18 cellular contexts compared by ENCODE assay signal in genomic region chr21:23939369-23940065, GRCh38.
DNase-seq lines count a peak whose midpoint lies in the region; ATAC-seq and TF ChIP-seq lines count a peak whose summit lies in the region.
"Had no signal": no experiment of that assay in that cellular context is flagged by ENCODE, and none has a peak within 500 bp of the region (broad histone marks: within the 10 kb centered on the region; RNA-seq: fewer than 3 reads in every experiment).

No MANE protein-coding gene starts in this region.

- in situ Hi-C loops in GM13976 (cut with MboI; ENCODE audit: low sequenced_read_pairs, unreplicated experiment) = no loop called here

- peak overlapping the region; percentile 29 for H3K27ac Mint-ChIP-seq in stimulated activated memory B cell treated with anti-CD40 and anti-IgM and Interleukin-4, amounts not matched to agents 10 μg/mL and 1 μg/mL and 100 μg/mL, for 72 hours
- H3K27ac Mint-ChIP-seq in activated CD8-positive, alpha-beta T cell treated with anti-CD3 and anti-CD28 coated beads for 36 hours = no peak overlapping the region
- H3K27ac Mint-ChIP-seq: B cell; CD4-positive, alpha-beta T cell; T-helper 1 cell treated with Interleukin-12 subunit alpha and Interleukin-12 subunit beta and Interleukin-4 antibody, amounts not matched to agents 30 μg/mL and 1 μg/mL, for 36 hours had no signal

- intact Hi-C loops in activated CD8-positive, alpha-beta T cell treated with anti-CD3 and anti-CD28 coated beads for 36 hours (cut with micrococcal nuclease) = no loop called here

- CTCF ChIA-PET in activated CD8-positive, alpha-beta T cell treated with anti-CD3 and anti-CD28 coated beads for 36 hours (lab: Charles Lee) = no interaction called here

- no peaks in the 10 kb centered on the region for H3K9me3 Mint-ChIP-seq in stimulated activated memory B cell treated with anti-CD40 and anti-IgM and Interleukin-4, amounts not matched to agents 10 μg/mL and 1 μg/mL and 100 μg/mL, for 72 hours
- no peaks in the 10 kb centered on the region for H3K9me3 Mint-ChIP-seq in activated CD8-positive, alpha-beta T cell treated with anti-CD3 and anti-CD28 coated beads for 36 hours
- H3K9me3 Mint-ChIP-seq: CD4-positive, alpha-beta T cell; T-helper 1 cell treated with Interleukin-12 subunit alpha and Interleukin-12 subunit beta and Interleukin-4 antibody, amounts not matched to agents 30 μg/mL and 1 μg/mL, for 36 hours had no signal

- peaks cover 27% of the 10 kb centered on the region for H3K4me1 Mint-ChIP-seq in stimulated activated memory B cell treated with anti-CD40 and anti-IgM and Interleukin-4, amounts not matched to agents 10 μg/mL and 1 μg/mL and 100 μg/mL, for 72 hours
- no peaks in the 10 kb centered on the region for H3K4me1 Mint-ChIP-seq in activated CD8-positive, alpha-beta T cell treated with anti-CD3 and anti-CD28 coated beads for 36 hours (ENCODE audit: low read depth)

- DNase-seq in NCI-H1105 (lab: John Stamatoyannopoulos, UW) (no peak), GM13976 (ENCODE audit: low spot score) (no peak)
- DNase-seq in activated CD8-positive, alpha-beta T cell treated with anti-CD3 and anti-CD28 coated beads for 36 hours = no peak
- DNase-seq: Calu3; CD4-positive, alpha-beta T cell; GM23248; NCI-H146; NCI-H446; NCI-H748 treated with DMSO at 0.1 percent for 48 hours; SHP77 treated with DMSO at 0.1 percent for 48 hours had no signal

- TF ChIP-seq CTCF in GM13976 (IDR thresholded peaks at IDR 0.05; ENCODE audit: borderline replicate concordance, control extremely low read depth, extremely low read depth, insufficient read depth, missing control alignments) = no peak
- TF ChIP-seq CTCF in activated CD8-positive, alpha-beta T cell treated with anti-CD3 and anti-CD28 coated beads for 36 hours (IDR thresholded peaks at IDR 0.05) = no peak

- H3K36me3 Mint-ChIP-seq in stimulated activated memory B cell treated with anti-CD40 and anti-IgM and Interleukin-4, amounts not matched to agents 10 μg/mL and 1 μg/mL and 100 μg/mL, for 72 hours = no peaks in the 10 kb centered on the region
- no peaks in the 10 kb centered on the region for H3K36me3 Mint-ChIP-seq in activated CD8-positive, alpha-beta T cell treated with anti-CD3 and anti-CD28 coated beads for 36 hours (ENCODE audit: low read depth)

- no peaks in the 10 kb centered on the region for H3K27me3 Mint-ChIP-seq in stimulated activated memory B cell treated with anti-CD40 and anti-IgM and Interleukin-4, amounts not matched to agents 10 μg/mL and 1 μg/mL and 100 μg/mL, for 72 hours
- no peaks in the 10 kb centered on the region for H3K27me3 Mint-ChIP-seq in activated CD8-positive, alpha-beta T cell treated with anti-CD3 and anti-CD28 coated beads for 36 hours
- H3K27me3 Mint-ChIP-seq: B cell; CD4-positive, alpha-beta T cell had no signal

- ATAC-seq in GM19397 (IDR thresholded peaks at IDR 0.05; ENCODE audit: unreplicated experiment) = peak; percentile 65
- ATAC-seq in HG02852 (IDR thresholded peaks at IDR 0.05; ENCODE audit: unreplicated experiment) = peak; percentile 71
- peak; percentile 70 for ATAC-seq in HG03432 (IDR thresholded peaks at IDR 0.05; ENCODE audit: unreplicated experiment)
- peak; percentile 78 for ATAC-seq in stimulated activated memory B cell treated with anti-CD40 and anti-IgM and Interleukin-4, amounts not matched to agents 10 μg/mL and 1 μg/mL and 100 μg/mL, for 72 hours
- ATAC-seq in esophagus mucosa = no peak
- ATAC-seq in activated CD8-positive, alpha-beta T cell treated with anti-CD3 and anti-CD28 coated beads for 36 hours = no peak
- ATAC-seq: HCT116 had no signal

- POLR2A ChIA-PET in activated CD8-positive, alpha-beta T cell treated with anti-CD3 and anti-CD28 coated beads for 36 hours (lab: Charles Lee) = no interaction called here

- no peak overlapping the region for H3K4me3 Mint-ChIP-seq in stimulated activated memory B cell treated with anti-CD40 and anti-IgM and Interleukin-4, amounts not matched to agents 10 μg/mL and 1 μg/mL and 100 μg/mL, for 72 hours
- no peak overlapping the region for H3K4me3 Mint-ChIP-seq in activated CD8-positive, alpha-beta T cell treated with anti-CD3 and anti-CD28 coated beads for 36 hours
- H3K4me3 Mint-ChIP-seq: B cell; CD4-positive, alpha-beta T cell; T-helper 1 cell treated with Interleukin-12 subunit alpha and Interleukin-12 subunit beta and Interleukin-4 antibody, amounts not matched to agents 30 μg/mL and 1 μg/mL, for 36 hours had no signal

Comparison
In these comparisons a context has a peak if more than half of its experiments do, and no peak if none do; other contexts are left out.
1. ATAC-seq: peak in GM19397 (single experiment), HG02852 (single experiment), HG03432 (single experiment) and stimulated activated memory B cell treated with anti-CD40 and anti-IgM and Interleukin-4, amounts not matched to agents 10 μg/mL and 1 μg/mL and 100 μg/mL, for 72 hours (single experiment); none in esophagus mucosa (single experiment) and activated CD8-positive, alpha-beta T cell treated with anti-CD3 and anti-CD28 coated beads for 36 hours (single experiment).